ENCODE assay signal across 8 cellular contexts in the genomic region with DNA sequence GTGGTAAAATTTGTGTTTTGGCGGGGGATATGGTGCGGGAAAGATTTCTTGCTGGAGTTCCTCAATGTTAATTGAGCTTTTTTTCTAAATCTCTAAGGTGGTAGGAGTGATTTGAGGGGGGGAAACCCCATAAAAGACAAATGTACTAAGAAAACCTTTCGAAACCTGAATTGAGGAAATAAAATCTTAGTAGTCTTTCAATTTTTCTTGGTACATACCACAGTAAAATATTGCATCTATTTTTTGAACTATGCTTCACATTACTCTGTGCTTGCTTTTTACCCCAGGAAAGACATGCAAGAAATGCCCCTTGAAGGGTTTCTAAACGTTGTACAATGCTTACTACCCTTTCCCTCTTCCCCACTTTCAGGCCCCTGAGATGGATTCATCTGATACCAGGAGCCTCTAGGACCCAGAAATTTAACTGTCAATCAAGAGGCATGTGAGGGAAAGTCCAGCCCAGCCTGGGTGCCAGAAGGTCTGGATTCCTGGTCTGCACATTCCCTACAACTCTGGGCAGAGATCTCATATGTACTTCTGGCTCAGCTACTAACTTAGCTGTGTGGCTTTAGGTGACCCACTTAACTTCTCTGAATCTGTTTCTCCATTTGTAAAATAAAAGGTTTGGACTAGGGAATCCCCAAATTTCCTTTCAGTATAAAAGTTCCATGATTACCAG. TPM values are rescaled to one million over a fixed set of nuclear protein-coding genes. Genes with fewer than 3 reads are reported as not detected.
DNase-seq lines count a peak whose midpoint lies in the region; ATAC-seq and TF ChIP-seq lines count a peak whose summit lies in the region.

No MANE protein-coding gene starts in this region.

- H2AFZ ChIP-seq in GM23248, result peak overlapping the region; percentile 86; the same call in 1 of the 2 replicates

- H3K27ac Mint-ChIP-seq in CD4-positive, CD25-positive, alpha-beta regulatory T cell, result peak overlapping the region; percentile 97 to 100 (median 98)
- peak overlapping the region; percentile 95 for H3K27ac Mint-ChIP-seq in activated T-helper 17 cell treated with anti-CD3 and anti-CD28 coated beads, Interleukin-2, amount 50 U/mL, for 72 hours
- no peak overlapping the region for H3K27ac Mint-ChIP-seq in progenitor cell of endocrine pancreas

- peak overlapping the region; percentile 27 to 84 (median 82) for H3K4me3 Mint-ChIP-seq in CD4-positive, CD25-positive, alpha-beta regulatory T cell
- H3K4me3 Mint-ChIP-seq in activated T-helper 17 cell treated with anti-CD3 and anti-CD28 coated beads, Interleukin-2, amount 50 U/mL, for 72 hours, result peak overlapping the region; percentile 85
- H3K4me3 Mint-ChIP-seq in progenitor cell of endocrine pancreas (ENCODE audit: low read depth), result no peak overlapping the region

- H3F3A ChIP-seq in GM23248 (ENCODE audit: insufficient read depth), result peaks cover 25% of the 10 kb centered on the region

- in situ Hi-C loops in GM23248 (cut with MboI), result no loop called here

- TF ChIP-seq CTCF in progenitor cell of endocrine pancreas (IDR thresholded peaks at IDR 0.05; ENCODE audit: unreplicated experiment), result no peak

- peak overlapping the region; percentile 76 for H3K4me2 ChIP-seq in GM23248 (ENCODE audit: unreplicated experiment)

- peak overlapping the region; percentile 97 for H3K27ac ChIP-seq in CD4-positive, CD25-positive, alpha-beta regulatory T cell (ENCODE audit: insufficient read depth, low read length, poor library complexity, severe bottlenecking)
- H3K27ac ChIP-seq in GM23248 (peak overlapping the region; percentile 62), muscle layer of duodenum (ENCODE audit: low read length) (peak overlapping the region; percentile 88)

- H3K27me3 ChIP-seq in CD4-positive, CD25-positive, alpha-beta regulatory T cell (ENCODE audit: control insufficient read depth, insufficient read depth, low read length), result no peaks in the 10 kb centered on the region
- H3K27me3 ChIP-seq in GM23248 (replicated peaks; ENCODE audit: insufficient read depth) (no peaks in the 10 kb centered on the region), muscle layer of duodenum (ENCODE audit: low read depth, low read length) (no peaks in the 10 kb centered on the region)

- peaks cover 0 to 1% (median 0%) of the 10 kb centered on the region in 7 donors for H3K9me3 Mint-ChIP-seq in CD4-positive, CD25-positive, alpha-beta regulatory T cell
- no peaks in the 10 kb centered on the region for H3K9me3 Mint-ChIP-seq in activated T-helper 17 cell treated with anti-CD3 and anti-CD28 coated beads, Interleukin-2, amount 50 U/mL, for 72 hours
- no peaks in the 10 kb centered on the region for H3K9me3 Mint-ChIP-seq in progenitor cell of endocrine pancreas (ENCODE audit: low read depth)

- ATAC-seq in CD4-positive, CD25-positive, alpha-beta regulatory T cell (ENCODE audit: low read depth in 2 of 2), result no peak
- ATAC-seq in activated T-helper 17 cell treated with anti-CD3 and anti-CD28 coated beads, Interleukin-2, amount 50 U/mL, for 72 hours (replicated peaks), result no peak

- no peaks in the 10 kb centered on the region for H3K27me3 Mint-ChIP-seq in CD4-positive, CD25-positive, alpha-beta regulatory T cell
- no peaks in the 10 kb centered on the region for H3K27me3 Mint-ChIP-seq in activated T-helper 17 cell treated with anti-CD3 and anti-CD28 coated beads, Interleukin-2, amount 50 U/mL, for 72 hours
- H3K27me3 Mint-ChIP-seq in progenitor cell of endocrine pancreas, result no peaks in the 10 kb centered on the region

- peaks cover 4% of the 10 kb centered on the region for H3K36me3 Mint-ChIP-seq in CD4-positive, CD25-positive, alpha-beta regulatory T cell
- H3K36me3 Mint-ChIP-seq in activated T-helper 17 cell treated with anti-CD3 and anti-CD28 coated beads, Interleukin-2, amount 50 U/mL, for 72 hours (ENCODE audit: low read depth), result no peaks in the 10 kb centered on the region
- H3K36me3 Mint-ChIP-seq in progenitor cell of endocrine pancreas (ENCODE audit: insufficient read depth), result peaks cover 2% of the 10 kb centered on the region

- H3K79me2 ChIP-seq in GM23248 (ENCODE audit: insufficient read depth), result no peaks in the 10 kb centered on the region

- peaks cover 48 to 99% (median 84%) of the 10 kb centered on the region in 4 donors for H3K4me1 Mint-ChIP-seq in CD4-positive, CD25-positive, alpha-beta regulatory T cell
- H3K4me1 Mint-ChIP-seq in activated T-helper 17 cell treated with anti-CD3 and anti-CD28 coated beads, Interleukin-2, amount 50 U/mL, for 72 hours, result peaks cover 74% of the 10 kb centered on the region
- H3K4me1 Mint-ChIP-seq in progenitor cell of endocrine pancreas (ENCODE audit: low read depth), result peaks cover 32% of the 10 kb centered on the region

- peaks cover 100% of the 10 kb centered on the region for H3K4me1 ChIP-seq in CD4-positive, CD25-positive, alpha-beta regulatory T cell (ENCODE audit: control insufficient read depth, insufficient read depth, low read length, poor library complexity, severe bottlenecking)
- H3K4me1 ChIP-seq in GM23248 (ENCODE audit: insufficient read depth), result peaks cover 34% of the 10 kb centered on the region
- peaks cover 27 to 30% of the 10 kb centered on the region in 2 donors for H3K4me1 ChIP-seq in muscle layer of duodenum (ENCODE audit: control insufficient read depth in 1 of 2, insufficient read depth in 2 of 2, low read length in 2 of 2)

- H3K9me3 ChIP-seq in CD4-positive, CD25-positive, alpha-beta regulatory T cell (ENCODE audit: control insufficient read depth in 2 of 2, low read length in 2 of 2), result no peaks in the 10 kb centered on the region
- H3K9me3 ChIP-seq in GM23248 (ENCODE audit: low read depth), result no peaks in the 10 kb centered on the region
- H3K9me3 ChIP-seq in muscle layer of duodenum (ENCODE audit: control insufficient read depth in 1 of 2, low read length in 2 of 2), result no peaks in the 10 kb centered on the region

- DNase-seq in CD4-positive, CD25-positive, alpha-beta regulatory T cell, result peak in 1 of 3 donors; percentile 57
- peak; percentile 4 for DNase-seq in GM23248
- DNase-seq in GM19238 (ENCODE audit: insufficient read length, low spot score), result no peak
- no peak for DNase-seq in progenitor cell of endocrine pancreas (ENCODE audit: low spot score, unreplicated experiment)
- DNase-seq in mesenteric fat pad (ENCODE audit: low spot score), result no peak
- DNase-seq in head of caudate nucleus, result no peak

- intact Hi-C loops in head of caudate nucleus (cut with DNase I), result no loop called here

- 34 to 35% methylated on average over 4 of the region's 4 CpGs for WGBS in GM23248 (ENCODE audit: low coverage in 1 of 2, low lambda C conversion rate in 2 of 2, missing lambda C conversion rate in 2 of 2), 2 experiments

- H3K36me3 ChIP-seq in CD4-positive, CD25-positive, alpha-beta regulatory T cell (ENCODE audit: control insufficient read depth, insufficient read depth, low read length), result no peaks in the 10 kb centered on the region
- H3K36me3 ChIP-seq in GM23248 (ENCODE audit: low read depth) (no peaks in the 10 kb centered on the region), muscle layer of duodenum (ENCODE audit: control insufficient read depth in 1 of 2, insufficient read depth in 2 of 2, low read length in 2 of 2) (no peaks in the 10 kb centered on the region)

- no peaks in the 10 kb centered on the region for H3K9me2 ChIP-seq in GM23248 (ENCODE audit: insufficient read depth)

- H3K9ac ChIP-seq in GM23248, result no peak overlapping the region

- H4K20me1 ChIP-seq in GM23248 (ENCODE audit: insufficient read depth), result no peaks in the 10 kb centered on the region

- peak overlapping the region; percentile 74 for H3K4me3 ChIP-seq in CD4-positive, CD25-positive, alpha-beta regulatory T cell (ENCODE audit: low read depth, low read length)
- H3K4me3 ChIP-seq in GM23248 (peak overlapping the region; percentile 38; the same call in 1 of the 2 replicates), muscle layer of duodenum (ENCODE audit: low read depth in 1 of 2, low read length in 2 of 2) (no peak overlapping the region)

RNA-seq across cellular contexts. Expression of gene PDCD4, which starts 5.8 kb away (rescaled TPM):
- 213 TPM for total RNA-seq in CD4-positive, CD25-positive, alpha-beta regulatory T cell
- 100 to 1,000 TPM; 167 to 224 (median 195) TPM for polyA plus RNA-seq in CD4-positive, CD25-positive, alpha-beta regulatory T cell
- total RNA-seq in GM23248 (2014; rRNA removed; shearing (Covaris generic)), result 49.9 and 52.7 TPM in 2 replicates
- polyA plus RNA-seq in GM23248 (2016; fragmentation: Nextera tagmentation; extraction: Ambion mirVana), result 166 and 175 TPM in 2 replicates
- total RNA-seq in activated T-helper 17 cell treated with anti-CD3 and anti-CD28 coated beads, Interleukin-2, amount 50 U/mL, for 72 hours, result 100 to 1,000 TPM in 1 of 2 donors, 10 to 100 TPM in 1; 59.0 to 140 TPM
- total RNA-seq in progenitor cell of endocrine pancreas, result 152 and 172 TPM in 2 replicates
- total RNA-seq in mesenteric fat pad, result 146 TPM

RNA-seq across cellular contexts. Expression of gene BBIP1, which starts 53.0 kb away (rescaled TPM):
- 42.3 TPM for total RNA-seq in CD4-positive, CD25-positive, alpha-beta regulatory T cell
- polyA plus RNA-seq in CD4-positive, CD25-positive, alpha-beta regulatory T cell, result 10 to 100 TPM; 34.1 to 39.8 (median 36.8) TPM
- 17.3 and 29.8 TPM in 2 replicates for total RNA-seq in GM23248 (2014; rRNA removed; shearing (Covaris generic))
- polyA plus RNA-seq in GM23248 (2016; fragmentation: Nextera tagmentation; extraction: Ambion mirVana), result 43.7 and 44.4 TPM in 2 replicates
- 10 to 100 TPM; 24.1 to 40.0 TPM for total RNA-seq in activated T-helper 17 cell treated with anti-CD3 and anti-CD28 coated beads, Interleukin-2, amount 50 U/mL, for 72 hours
- 26.8 and 29.9 TPM in 2 replicates for total RNA-seq in progenitor cell of endocrine pancreas
- 26.9 TPM for total RNA-seq in mesenteric fat pad

RNA-seq across cellular contexts. Expression of gene SHOC2, which starts 53.5 kb away (rescaled TPM):
- 91.3 TPM for total RNA-seq in CD4-positive, CD25-positive, alpha-beta regulatory T cell
- 10 to 100 TPM; 62.1 to 68.0 (median 64.1) TPM for polyA plus RNA-seq in CD4-positive, CD25-positive, alpha-beta regulatory T cell
- 64.6 and 65.3 TPM in 2 replicates for total RNA-seq in GM23248 (2014; rRNA removed; shearing (Covaris generic))
- 67.7 and 68.0 TPM in 2 replicates for polyA plus RNA-seq in GM23248 (2016; fragmentation: Nextera tagmentation; extraction: Ambion mirVana)
- 10 to 100 TPM; 38.3 to 39.6 TPM for total RNA-seq in activated T-helper 17 cell treated with anti-CD3 and anti-CD28 coated beads, Interleukin-2, amount 50 U/mL, for 72 hours
- total RNA-seq in progenitor cell of endocrine pancreas, result 45.9 and 47.5 TPM in 2 replicates
- 79.5 TPM for total RNA-seq in mesenteric fat pad

Comparison
In these comparisons a context has a peak if more than half of its experiments do, and no peak if none do; other contexts are left out.
1. H3K4me3 ChIP-seq: peak in CD4-positive, CD25-positive, alpha-beta regulatory T cell (single experiment) and GM23248 (single experiment); none in muscle layer of duodenum (0 of 2).
2. Peak in every context shown above with its lines, with median percentiles within 50 percentile points of each other: H3K27ac ChIP-seq.